In genomic region chr3:43104786-43105185, GRCh38 we compare ENCODE assay signal across 8 cellular contexts. TPM values are rescaled to one million over a fixed set of nuclear protein-coding genes. Genes with fewer than 3 reads are reported as not detected.
DNase-seq lines count a peak whose midpoint lies in the region; ATAC-seq and TF ChIP-seq lines count a peak whose summit lies in the region.

No MANE protein-coding gene starts in this region.

- peak overlapping the region; percentile 83 for H2AFZ ChIP-seq in osteoblast (ENCODE audit: low read length)

- peak overlapping the region; percentile 93 for H3K4me2 ChIP-seq in osteoblast (ENCODE audit: insufficient read depth, low read length)

- DNase-seq in CD4-positive, alpha-beta memory T cell, result no peak
- DNase-seq in Panc1 (ENCODE audit: low read depth, low spot score) (no peak), esophagus squamous epithelium (lab: John Stamatoyannopoulos, UW) (no peak), osteoblast (ENCODE audit: insufficient read length, low spot score, missing footprints) (no peak)
- no peak for DNase-seq in activated effector memory CD4-positive, alpha-beta T cell treated with anti-CD3 and anti-CD28 coated beads, Interleukin-2, amount 50 U/mL, for 16 hours

- 77 to 78% methylated on average over 10 to 11 of the region's 11 CpGs for WGBS in esophagus squamous epithelium, 2 donors

- H3K4me1 ChIP-seq in CD4-positive, alpha-beta memory T cell (ENCODE audit: insufficient read depth, low read length), result peaks cover 21% of the 10 kb centered on the region
- peaks cover 3% of the 10 kb centered on the region; the same call in 1 of the 2 replicates for H3K4me1 ChIP-seq in Panc1 (ENCODE audit: control insufficient read depth, insufficient read depth, low read length)
- peaks cover 4 to 35% (median 4%) of the 10 kb centered on the region in 3 donors for H3K4me1 ChIP-seq in esophagus squamous epithelium
- peaks cover 4% of the 10 kb centered on the region for H3K4me1 ChIP-seq in osteoblast (ENCODE audit: insufficient read depth, low read length)

- H3K36me3 ChIP-seq in CD4-positive, alpha-beta memory T cell (ENCODE audit: insufficient read depth, low read length), result no peaks in the 10 kb centered on the region
- no peaks in the 10 kb centered on the region for H3K36me3 ChIP-seq in Panc1 (ENCODE audit: control insufficient read depth, insufficient read depth, low read length)
- no peaks in the 10 kb centered on the region for H3K36me3 ChIP-seq in esophagus squamous epithelium
- no peaks in the 10 kb centered on the region for H3K36me3 ChIP-seq in osteoblast (ENCODE audit: insufficient read depth, low read length)

- TF ChIP-seq CTCF in Panc1 (IDR thresholded peaks at IDR 0.05), result no peak
- TF ChIP-seq CTCF in esophagus squamous epithelium (IDR thresholded peaks at IDR 0.05), result no peak
- TF ChIP-seq CTCF in osteoblast (IDR thresholded peaks at IDR 0.05; ENCODE audit: extremely low read depth, low read depth, low read length), result no peak

- H3K27me3 ChIP-seq in CD4-positive, alpha-beta memory T cell (ENCODE audit: insufficient read depth, low read length), result no peaks in the 10 kb centered on the region
- H3K27me3 ChIP-seq in Panc1 (ENCODE audit: control insufficient read depth, insufficient read depth, low read length) (no peaks in the 10 kb centered on the region), esophagus squamous epithelium (no peaks in the 10 kb centered on the region), osteoblast (ENCODE audit: insufficient read depth, low read length) (no peaks in the 10 kb centered on the region)

- CTCF ChIA-PET in CD4-positive, alpha-beta memory T cell (lab: Charles Lee; ENCODE audit: partially characterized antibody), result interaction anchor here (1.2 kb wide), 1 partner anchor 143 kb away, joined by 5 read pairs; no protein-coding TSS in a partner anchor
- CTCF ChIA-PET in Panc1 (lab: Charles Lee), result no interaction called here

- no peaks in the 10 kb centered on the region for H3K9me3 ChIP-seq in CD4-positive, alpha-beta memory T cell (ENCODE audit: control insufficient read depth in 1 of 2, low read length in 2 of 2)
- H3K9me3 ChIP-seq in Panc1 (ENCODE audit: control insufficient read depth, insufficient read depth, low read depth, low read length) (no peaks in the 10 kb centered on the region), esophagus squamous epithelium (no peaks in the 10 kb centered on the region), osteoblast (ENCODE audit: low read depth, low read length) (no peaks in the 10 kb centered on the region)

- H3K27me3 Mint-ChIP-seq in CD4-positive, alpha-beta memory T cell, result peaks cover 0 to 2% of the 10 kb centered on the region in 2 donors

- peak overlapping the region; percentile 66 to 82 (median 72) for H3K4me3 Mint-ChIP-seq in CD4-positive, alpha-beta memory T cell

- peaks cover 8% of the 10 kb centered on the region for H4K20me1 ChIP-seq in osteoblast (ENCODE audit: insufficient read depth, low read length)

- peak overlapping the region in 1 of 2 donors; percentile 12 for H3K4me3 ChIP-seq in CD4-positive, alpha-beta memory T cell (ENCODE audit: low read length in 2 of 2)
- peak overlapping the region; percentile 48 to 68 for H3K4me3 ChIP-seq in Panc1 (ENCODE audit: low read depth in 2 of 2, low read length in 2 of 2)
- H3K4me3 ChIP-seq in esophagus squamous epithelium, result peak overlapping the region; percentile 58 to 96 (median 82)
- peak overlapping the region; percentile 81 for H3K4me3 ChIP-seq in osteoblast (ENCODE audit: insufficient read depth, low read length)

- no peak for TF ChIP-seq POLR2A in esophagus squamous epithelium (IDR thresholded peaks at IDR 0.05)

- peaks cover 0 to 3% of the 10 kb centered on the region in 2 donors for H3K36me3 Mint-ChIP-seq in CD4-positive, alpha-beta memory T cell

- peaks cover 13 to 22% (median 14%) of the 10 kb centered on the region in 4 donors for H3K4me1 Mint-ChIP-seq in CD4-positive, alpha-beta memory T cell

- H3K79me2 ChIP-seq in osteoblast (ENCODE audit: insufficient read depth, low read length), result peaks cover 4% of the 10 kb centered on the region

- in situ Hi-C loops in Panc1 (cut with HindIII; ENCODE audit: low pct_unique_long_range_greater_than_20kb, low sequenced_read_pairs), result no loop called here

- H3K27ac ChIP-seq in CD4-positive, alpha-beta memory T cell (ENCODE audit: low read depth, low read length), result no peak overlapping the region
- H3K27ac ChIP-seq in Panc1 (ENCODE audit: low read length) (no peak overlapping the region), esophagus squamous epithelium (peak overlapping the region in 3 of 4 donors; percentile 31 to 81 (median 64)), osteoblast (ENCODE audit: low read depth, low read length) (no peak overlapping the region)

- intact Hi-C loops in CD4-positive, alpha-beta memory T cell (cut with micrococcal nuclease), result loop anchor here (5.0 to 10.0 kb wide), 3 partner anchors 82 to 1140 kb away; partner anchors contain the start of gene ULK4
- intact Hi-C loops in Panc1 (cut with micrococcal nuclease; ENCODE audit: unreplicated experiment), result no loop called here
- intact Hi-C loops in esophagus squamous epithelium (cut with DNase I), result no loop called here

- ATAC-seq in Panc1 (no peak), GM18861 (IDR thresholded peaks at IDR 0.05; ENCODE audit: unreplicated experiment) (no peak), HG02623 (IDR thresholded peaks at IDR 0.05; ENCODE audit: unreplicated experiment) (no peak), GM18873 (IDR thresholded peaks at IDR 0.05; ENCODE audit: low FRiP score, unreplicated experiment) (no peak)

- no TSS peak for BruUV-seq in Panc1 (replicated peaks; lab: Mats Ljungman, UMichigan)

- POLR2A ChIA-PET in CD4-positive, alpha-beta memory T cell (lab: Charles Lee; ENCODE audit: partially characterized antibody), result interaction anchor here (1.0 kb wide), 1 partner anchor 81 kb away, joined by 3 read pairs; no protein-coding TSS in a partner anchor
- POLR2A ChIA-PET in Panc1 (lab: Charles Lee), result no interaction called here

- H3K9me3 Mint-ChIP-seq in CD4-positive, alpha-beta memory T cell, result no peaks in the 10 kb centered on the region

- peak overlapping the region in 4 of 7 donors; percentile 55 to 75 (median 57) for H3K27ac Mint-ChIP-seq in CD4-positive, alpha-beta memory T cell

RNA-seq across cellular contexts. Expression of gene POMGNT2, which starts 1.1 kb away (rescaled TPM):
- 1 to 10 TPM; 5.4 TPM for total RNA-seq in CD4-positive, alpha-beta memory T cell
- 1 to 10 TPM; 6.5 to 8.1 TPM for polyA plus RNA-seq in CD4-positive, alpha-beta memory T cell
- total RNA-seq in Panc1 (2021; ENCODE audit: unreplicated experiment) (10.1 TPM), esophagus squamous epithelium (10 to 100 TPM in 1 of 4 donors, 1 to 10 TPM in 3; 4.4 to 14.0 (median 9.0) TPM), osteoblast (10.1 and 10.3 TPM in 2 replicates)
- polyA plus RNA-seq in Panc1 (2012; ENCODE audit: insufficient read length), result 15.4 TPM

Comparison
In these comparisons a context has a peak if more than half of its experiments do, and no peak if none do; other contexts are left out.
1. H3K27ac ChIP-seq: peak in esophagus squamous epithelium (3 of 4); none in CD4-positive, alpha-beta memory T cell (single experiment), Panc1 (single experiment) and osteoblast (single experiment).